In genomic region chr17:75492555-75493168, GRCh38 we compare ENCODE assay signal across 2 cellular contexts.
TF ChIP-seq lines count a peak whose summit lies in the region.

No MANE protein-coding gene starts in this region.

TF ChIP-seq in IMR-90, 13 proteins besides CTCF, POLR2A, EP300 and RAD21:
- TF ChIP-seq CEBPB (IDR thresholded peaks at IDR 0.05; ENCODE audit: low read depth, low read length) (no peak), MXI1 (IDR thresholded peaks at IDR 0.05; ENCODE audit: borderline replicate concordance, low read depth, low read length) (no peak), SMC3 (IDR thresholded peaks at IDR 0.05; ENCODE audit: low read depth, low read length) (no peak), MAFK (IDR thresholded peaks at IDR 0.05; ENCODE audit: low read depth, low read length) (no peak)

TF ChIP-seq in GM12878, 131 proteins besides CTCF, POLR2A, EP300 and RAD21:
- no peak for TF ChIP-seq IRF5 (IDR thresholded peaks at IDR 0.05; ENCODE audit: borderline replicate concordance)
- TF ChIP-seq NR2C1 (IDR thresholded peaks at IDR 0.05) = no peak
TF ChIP-seq in GM12878: peak in this region for 0.
